Comparison of ENCODE assay signal across 24 cellular contexts in genomic region chr15:75930866-75931265, GRCh38.
"Had no signal": no experiment of that assay in that cellular context is flagged by ENCODE, and none has a peak within 500 bp of the region (broad histone marks: within the 10 kb centered on the region; RNA-seq: fewer than 3 reads in every experiment).

No MANE protein-coding gene starts in this region.

- H3K27me3 ChIP-seq: dorsolateral prefrontal cortex, esophagus squamous epithelium, foreskin keratinocyte, gastroesophageal sphincter, heart left ventricle, hepatocyte had no signal

- H3K27ac Mint-ChIP-seq: mesothelial cell of epicardium had no signal

- FAIRE-seq: colon, frontal cortex, kidney had no signal

- H3K9me3 ChIP-seq: esophagus squamous epithelium, gastroesophageal sphincter, heart left ventricle, lower lobe of right lung, mucosa of descending colon had no signal

- ATAC-seq: foreskin keratinocyte, gastroesophageal sphincter, heart left ventricle, left colon, left lobe of liver, left ventricle myocardium superior, lower lobe of right lung, mucosa of descending colon had no signal

- DNase-seq: dorsolateral prefrontal cortex; effector CD4-positive, alpha-beta T cell; effector memory CD4-positive, alpha-beta T cell; erythroblast; esophagus squamous epithelium; foreskin keratinocyte; heart left ventricle; hypothalamus; islet precursor cell; kidney; kidney glomerular epithelial cell; left colon; left ventricle myocardium superior; lower lobe of right lung; mesenchymal stem cell; mucosa of descending colon had no signal

- H3K9me3 Mint-ChIP-seq: mesothelial cell of epicardium had no signal

- H3K27ac ChIP-seq: coronary artery, dorsolateral prefrontal cortex, epithelial cell of prostate, esophagus squamous epithelium, foreskin keratinocyte, gastroesophageal sphincter, heart left ventricle, hepatocyte, lower lobe of right lung had no signal

- H3K4me3 ChIP-seq: coronary artery, dorsolateral prefrontal cortex, esophagus squamous epithelium, gastroesophageal sphincter, heart left ventricle, hepatocyte, lower lobe of right lung, mucosa of descending colon had no signal

- H3K4me3 Mint-ChIP-seq: mesothelial cell of epicardium had no signal

- H3K4me1 ChIP-seq: esophagus squamous epithelium, foreskin keratinocyte, gastroesophageal sphincter, lower lobe of right lung had no signal
